ENCODE assay signal across 34 cellular contexts in the genomic region with DNA sequence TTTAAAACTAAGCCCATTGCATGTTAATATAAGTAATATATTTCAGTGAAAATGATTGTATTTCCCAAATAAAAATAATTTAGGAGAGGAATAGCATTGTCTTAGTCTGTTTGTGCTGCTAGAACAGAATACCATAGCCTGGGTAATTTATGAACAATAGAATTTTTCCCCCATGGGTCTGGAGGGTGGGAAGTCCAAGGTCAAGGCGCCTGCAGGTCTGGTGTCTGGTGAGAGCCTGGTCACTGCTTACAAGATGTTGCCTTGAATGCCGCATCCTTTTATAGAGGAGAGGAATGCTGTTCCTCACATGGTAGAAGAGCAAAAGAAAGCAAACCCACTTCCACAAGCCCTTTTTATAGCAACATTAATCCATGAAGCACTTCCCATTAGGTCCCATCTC.
"Had no signal": no experiment of that assay in that cellular context is flagged by ENCODE, and none has a peak within 500 bp of the region (broad histone marks: within the 10 kb centered on the region; RNA-seq: fewer than 3 reads in every experiment).

No MANE protein-coding gene starts in this region.

- H3K36me3 ChIP-seq: adrenal gland, ascending aorta, brain microvascular endothelial cell, breast epithelium, cardiac muscle cell had no signal

- FAIRE-seq: astrocyte, bronchial epithelial cell had no signal

- H3K4me1 ChIP-seq: adrenal gland, breast epithelium had no signal

- H3K4me3 ChIP-seq: adrenal gland, ascending aorta, body of pancreas, breast epithelium, cardiac muscle cell had no signal

- H3K27ac ChIP-seq: adrenal gland, ascending aorta, body of pancreas, brain microvascular endothelial cell, breast epithelium, cardiac muscle cell had no signal

- H3K9me3 ChIP-seq: adrenal gland, ascending aorta, body of pancreas, breast epithelium had no signal

- H3K27me3 ChIP-seq: adrenal gland, ascending aorta, body of pancreas, brain microvascular endothelial cell, cardiac muscle cell had no signal

- DNase-seq: activated effector memory CD4-positive, alpha-beta T cell treated with anti-CD3 and anti-CD28 coated beads, Interleukin-2, amount 50 U/mL, for 16 hours; activated effector memory CD4-positive, alpha-beta T cell treated with Interleukin-2 at 50 U/mL for 16 hours; activated gamma-delta T cell; activated gamma-delta T cell treated with Interleukin-2 at 50 U/mL for 16 hours; activated naive CD4-positive, alpha-beta T cell; activated naive CD4-positive, alpha-beta T cell treated with anti-CD3 and anti-CD28 coated beads for 36 hours; activated naive CD4-positive, alpha-beta T cell treated with anti-CD3 and anti-CD28 coated beads, Interleukin-2, amount 10 ng/mL, durations not matched to agents 7 days and 5 days; activated naive CD4-positive, alpha-beta T cell treated with anti-CD3 and anti-CD28 coated beads, Interleukin-2, amount 50 U/mL, for 16 hours; activated naive CD4-positive, alpha-beta T cell treated with Interleukin-2 at 50 U/mL for 16 hours; activated naive CD8-positive, alpha-beta T cell treated with anti-CD3 and anti-CD28 coated beads for 36 hours; activated naive CD8-positive, alpha-beta T cell treated with anti-CD3 and anti-CD28 coated beads, Interleukin-2, amount 10 ng/mL, durations not matched to agents 7 days and 5 days; activated naive CD8-positive, alpha-beta T cell treated with anti-CD3 and anti-CD28 coated beads, Interleukin-2, amount 50 U/mL, for 24 hours; activated T-cell treated with anti-CD3 and anti-CD28 coated beads, Interleukin-2, amount 50 U/mL, for 1 hour; activated T-cell treated with anti-CD3 and anti-CD28 coated beads, Interleukin-2, amount 50 U/mL, for 24 hours; activated T-cell treated with anti-CD3 and anti-CD28 coated beads, Interleukin-2, amount 50 U/mL, for 4 hours; activated T-cell treated with anti-CD3 and anti-CD28 coated beads, Interleukin-2, amount 50 U/mL, for 48 hours; activated T-cell treated with anti-CD3 and anti-CD28 coated beads, Interleukin-2, amount 50 U/mL, for 72 hours; adrenal gland; amniotic stem cell; amygdala; anterior cingulate cortex; aorta; body of pancreas; brain microvascular endothelial cell; caudate nucleus; central memory CD4-positive, alpha-beta T cell; cerebellar nuclear complex had no signal

- ATAC-seq: activated naive CD4-positive, alpha-beta T cell treated with anti-CD3 and anti-CD28 coated beads, Interleukin-2, amount 50 U/mL, for 72 hours; activated naive CD8-positive, alpha-beta T cell treated with anti-CD3 and anti-CD28 coated beads, Interleukin-2, amount 50 U/mL, for 24 hours; activated T-cell treated with anti-CD3 and anti-CD28 coated beads, Interleukin-2, amount 50 U/mL, for 4 hours; activated T-cell treated with anti-CD3 and anti-CD28 coated beads, Interleukin-2, amount 50 U/mL, for 72 hours; activated T-helper 17 cell treated with anti-CD3 and anti-CD28 coated beads, Interleukin-2, amount 50 U/mL, for 72 hours; body of pancreas had no signal
